ENCODE assay signal across 22 cellular contexts in genomic region chr14:40204441-40205175, GRCh38.
DNase-seq lines count a peak whose midpoint lies in the region; ATAC-seq, FAIRE-seq and TF ChIP-seq lines count a peak whose summit lies in the region.
"Had no signal": no experiment of that assay in that cellular context is flagged by ENCODE, and none has a peak within 500 bp of the region (broad histone marks: within the 10 kb centered on the region; RNA-seq: fewer than 3 reads in every experiment).

No MANE protein-coding gene starts in this region.

- H3K27ac ChIP-seq in right cardiac atrium (ENCODE audit: low read length) (no peak overlapping the region), H1 (ENCODE audit: low read depth, low read length) (no peak overlapping the region), mesendoderm (ENCODE audit: low read depth, low read length) (no peak overlapping the region), aorta (ENCODE audit: low read depth in 1 of 2, low read length in 2 of 2) (no peak overlapping the region)
- H3K27ac ChIP-seq: SJCRH30 had no signal

- no peak overlapping the region for H2AFZ ChIP-seq in H1 (ENCODE audit: low read length)

- no peak overlapping the region for H4K91ac ChIP-seq in H1 (replicated peaks; ENCODE audit: insufficient read length, low read length)

- no peak overlapping the region for H2BK12ac ChIP-seq in H1 (ENCODE audit: low read depth, low read length)

- H3K18ac ChIP-seq in H1 (ENCODE audit: extremely low read depth, low read length) (no peak overlapping the region), mesendoderm (ENCODE audit: low read length) (no peak overlapping the region)

- 79% methylated on average over 11 of the region's 11 CpGs for WGBS in right cardiac atrium
- WGBS in H1 (ENCODE audit: extremely low coverage in 1 of 2, insufficient coverage in 1 of 2, insufficient read length in 1 of 2, insufficient replicate concordance in 2 of 2, low coverage in 1 of 2, low lambda C conversion rate in 2 of 2, missing lambda C conversion rate in 1 of 2), 2 experiments, result 95% methylated on average over 11 of the region's 11 CpGs; no CpG with 5 or more reads in 1 of the 2 experiments
- WGBS in mesendoderm (ENCODE audit: extremely low coverage, insufficient coverage, low lambda C conversion rate), result no CpG with 5 or more reads among the region's 11 CpGs
- WGBS in aorta, 2 donors, result 75 to 77% methylated on average over 11 of the region's 11 CpGs

- no peak overlapping the region for H3K4ac ChIP-seq in H1 (replicated peaks; ENCODE audit: insufficient read length, low read depth, low read length)
- no peak overlapping the region for H3K4ac ChIP-seq in mesendoderm (ENCODE audit: low read depth, low read length)

- H4K20me1 ChIP-seq in H1 (replicated peaks in 1 of 2; ENCODE audit: control insufficient read depth in 1 of 2, insufficient read depth in 2 of 2, low read length in 2 of 2), result no peaks in the 10 kb centered on the region

- no peak for TF ChIP-seq POLR2A in H1 (IDR thresholded peaks at IDR 0.05; ENCODE audit: control extremely low read depth in 1 of 2, low read depth in 2 of 2, low read length in 2 of 2)

- FAIRE-seq in H1 (lab: Jason Lieb, UNC), result no peak
- FAIRE-seq: GM18507 had no signal

- no peaks in the 10 kb centered on the region for H3K36me3 Mint-ChIP-seq in activated CD4-positive, alpha-beta T cell treated with anti-CD3 and anti-CD28 coated beads for 36 hours (ENCODE audit: low read depth)
- H3K36me3 Mint-ChIP-seq: CD8-positive, alpha-beta T cell had no signal

- H3K4me1 ChIP-seq in right cardiac atrium (ENCODE audit: control insufficient read depth, insufficient read depth, low read length) (no peaks in the 10 kb centered on the region), H1 (replicated peaks in 1 of 4; ENCODE audit: control insufficient read depth in 3 of 4, insufficient read depth in 4 of 4, low read length in 3 of 4) (no peaks in the 10 kb centered on the region; a peak in 1 of 7 replicates), mesendoderm (ENCODE audit: control insufficient read depth, low read depth, low read length) (no peaks in the 10 kb centered on the region), aorta (ENCODE audit: control insufficient read depth in 1 of 2, insufficient read depth in 2 of 2, low read length in 2 of 2) (no peaks in the 10 kb centered on the region)
- H3K4me1 ChIP-seq: SJCRH30 had no signal

- no peak overlapping the region for H2BK15ac ChIP-seq in H1 (ENCODE audit: low read length)
- H2BK15ac ChIP-seq in mesendoderm (replicated peaks; ENCODE audit: low read depth), result no peak overlapping the region

- H3K27me3 Mint-ChIP-seq in activated CD4-positive, alpha-beta T cell treated with anti-CD3 and anti-CD28 coated beads for 36 hours, result no peaks in the 10 kb centered on the region

- TF ChIP-seq EP300 in H1 (IDR thresholded peaks at IDR 0.05; ENCODE audit: borderline replicate concordance in 1 of 2, low read depth in 2 of 2, low read length in 2 of 2), result no peak

- H4K8ac ChIP-seq in H1 (ENCODE audit: extremely low read depth, insufficient read depth, low read length) (peak overlapping the region; percentile 28), mesendoderm (ENCODE audit: low read depth, low read length) (no peak overlapping the region)

- no peak overlapping the region for H2BK20ac ChIP-seq in H1 (ENCODE audit: low read length)

- CTCF ChIA-PET in H1 (lab: Charles Lee; ENCODE audit: partially characterized antibody), result interaction anchor here (1.2 kb wide), 1 partner anchor 8 kb away, joined by 3 read pairs; no protein-coding TSS in a partner anchor
- CTCF ChIA-PET in activated CD4-positive, alpha-beta T cell treated with anti-CD3 and anti-CD28 coated beads for 36 hours (lab: Charles Lee), result no interaction called here

- H3K79me2 ChIP-seq in H1 (ENCODE audit: control insufficient read depth in 1 of 2, insufficient read depth in 2 of 2, low read length in 2 of 2) (no peaks in the 10 kb centered on the region), mesendoderm (ENCODE audit: control insufficient read depth, insufficient read depth, low read length) (no peaks in the 10 kb centered on the region)

- DNase-seq in right cardiac atrium (peak in 2 of 3 donors; percentile 20 to 28), left cardiac atrium (no peak), H1 (ENCODE audit: low read depth in 1 of 2, low spot score in 2 of 2) (no peak), mesendoderm (peak; percentile 5), aorta (no peak), COR-L47 (lab: John Stamatoyannopoulos, UW) (no peak)
- DNase-seq in activated CD4-positive, alpha-beta T cell treated with anti-CD3 and anti-CD28 coated beads for 36 hours, result no peak
- DNase-seq in activated naive CD4-positive, alpha-beta T cell (lab: John Stamatoyannopoulos, UW), result no peak
- DNase-seq: AML-193; C1 segment of cervical spinal cord; Calu3; CD8-positive, alpha-beta T cell; GDM1; GOT3; Kasumi-1; NCI-H1417; NCI-H187; NCI-H69; NK-92 treated with Interleukin-12 subunit alpha and Interleukin-12 subunit beta, amount 100 ng/mL, for 24 hours had no signal

- H3K14ac ChIP-seq in H1 (ENCODE audit: insufficient read length), result no peak overlapping the region

- H3K9me3 ChIP-seq in right cardiac atrium (ENCODE audit: control insufficient read depth, low read length) (no peaks in the 10 kb centered on the region), H1 (ENCODE audit: insufficient read depth in 2 of 2, low read depth in 1 of 2, low read length in 1 of 2) (peaks cover 2 to 14% of the 10 kb centered on the region in 2 experiments; a peak in 2 of 4 replicates), aorta (ENCODE audit: control insufficient read depth, low read length) (no peaks in the 10 kb centered on the region)
- H3K9me3 ChIP-seq: SJCRH30 had no signal

- H3K23ac ChIP-seq in H1 (ENCODE audit: insufficient read length) (no peak overlapping the region), mesendoderm (ENCODE audit: low read length) (no peak overlapping the region)

- TF ChIP-seq RAD21 in H1 (IDR thresholded peaks at IDR 0.05 in 1 of 2, conservative IDR thresholded peaks at IDR 0.05 in 1 of 2; ENCODE audit: low read depth in 2 of 2, low read length in 2 of 2), result no peak

- H3K56ac ChIP-seq in H1 (replicated peaks; ENCODE audit: insufficient read length, low read depth, low read length) (no peak overlapping the region), mesendoderm (ENCODE audit: low read length) (no peak overlapping the region)

- no peaks in the 10 kb centered on the region for H3K4me1 Mint-ChIP-seq in activated CD4-positive, alpha-beta T cell treated with anti-CD3 and anti-CD28 coated beads for 36 hours

- intact Hi-C loops in right cardiac atrium (cut with DNase I) (no loop called here), left cardiac atrium (cut with DNase I) (no loop called here), aorta (cut with DNase I) (no loop called here)
- intact Hi-C loops in activated CD4-positive, alpha-beta T cell treated with anti-CD3 and anti-CD28 coated beads for 36 hours (cut with DNase I, micrococcal nuclease), result no loop called here

- H2BK120ac ChIP-seq in H1 (replicated peaks; ENCODE audit: low read depth, low read length) (no peak overlapping the region), mesendoderm (ENCODE audit: low read depth, low read length) (no peak overlapping the region)

- ATAC-seq in right cardiac atrium (peak in 1 of 2 donors; percentile 22), left cardiac atrium (no peak), aorta (ENCODE audit: low FRiP score) (peak; percentile 29)
- ATAC-seq in activated CD4-positive, alpha-beta T cell treated with anti-CD3 and anti-CD28 coated beads for 36 hours, result no peak
- ATAC-seq: CD8-positive, alpha-beta T cell; Panc1 had no signal

- H3K27ac Mint-ChIP-seq in activated CD4-positive, alpha-beta T cell treated with anti-CD3 and anti-CD28 coated beads for 36 hours, result no peak overlapping the region
- H3K27ac Mint-ChIP-seq: CD8-positive, alpha-beta T cell had no signal

- TF ChIP-seq CTCF in H1 (IDR thresholded peaks at IDR 0.05; ENCODE audit: control extremely low read depth in 1 of 3, insufficient read depth in 1 of 3, low read depth in 1 of 3, low read length in 3 of 3), result no peak

- H3K4me3 ChIP-seq in right cardiac atrium (ENCODE audit: low read length) (no peak overlapping the region), H1 (ENCODE audit: extremely low read depth in 1 of 4, insufficient read depth in 2 of 4, low read depth in 3 of 4, low read length in 4 of 4) (no peak overlapping the region), mesendoderm (ENCODE audit: low read length) (no peak overlapping the region), aorta (ENCODE audit: low read length in 2 of 2) (no peak overlapping the region)
- H3K4me3 ChIP-seq: SJCRH30 had no signal

- H3K79me1 ChIP-seq in H1 (ENCODE audit: low read depth, low read length), result no peaks in the 10 kb centered on the region
- H3K79me1 ChIP-seq in mesendoderm (ENCODE audit: low read length), result no peaks in the 10 kb centered on the region

- H4K5ac ChIP-seq in H1 (ENCODE audit: insufficient read length, low read depth, low read length) (no peak overlapping the region), mesendoderm (ENCODE audit: low read length) (no peak overlapping the region)

- peaks cover 7% of the 10 kb centered on the region for H3K9me3 Mint-ChIP-seq in activated CD4-positive, alpha-beta T cell treated with anti-CD3 and anti-CD28 coated beads for 36 hours (ENCODE audit: low read depth)

- H3K27me3 ChIP-seq in right cardiac atrium (ENCODE audit: control insufficient read depth, insufficient read depth), result no peaks in the 10 kb centered on the region
- H3K27me3 ChIP-seq in H1 (replicated peaks in 1 of 4; ENCODE audit: control insufficient read depth in 3 of 4, extremely low read depth in 1 of 4, insufficient read depth in 3 of 4, low read length in 3 of 4), result no peaks in the 10 kb centered on the region
- H3K27me3 ChIP-seq in mesendoderm (ENCODE audit: insufficient read depth, low read length, poor library complexity), result no peaks in the 10 kb centered on the region
- no peaks in the 10 kb centered on the region for H3K27me3 ChIP-seq in aorta (ENCODE audit: control insufficient read depth in 1 of 2, insufficient read depth in 2 of 2, low read length in 1 of 2)
- H3K27me3 ChIP-seq: SJCRH30 had no signal

- H2AK5ac ChIP-seq in H1 (ENCODE audit: low read depth, low read length), result no peak overlapping the region
- H2AK5ac ChIP-seq in mesendoderm (ENCODE audit: low read length), result no peak overlapping the region

- H3K4me2 ChIP-seq in H1 (ENCODE audit: insufficient read depth in 1 of 2, low read depth in 2 of 2, low read length in 2 of 2) (no peak overlapping the region), mesendoderm (ENCODE audit: low read length) (no peak overlapping the region)

- no peaks in the 10 kb centered on the region for H3K23me2 ChIP-seq in H1 (ENCODE audit: low read depth, low read length)

- H3K9ac ChIP-seq in H1 (replicated peaks in 1 of 4; ENCODE audit: extremely low read depth in 1 of 4, low read depth in 3 of 4, low read length in 3 of 4) (no peak overlapping the region), mesendoderm (ENCODE audit: low read length) (no peak overlapping the region)

- H2BK5ac ChIP-seq in H1 (ENCODE audit: low read depth, low read length) (no peak overlapping the region), mesendoderm (ENCODE audit: low read length) (no peak overlapping the region)

- no peak overlapping the region for H3K4me3 Mint-ChIP-seq in activated CD4-positive, alpha-beta T cell treated with anti-CD3 and anti-CD28 coated beads for 36 hours
- H3K4me3 Mint-ChIP-seq: CD8-positive, alpha-beta T cell had no signal

- H3K36me3 ChIP-seq in H1 (ENCODE audit: control insufficient read depth in 2 of 4, insufficient read depth in 4 of 4, low read length in 3 of 4) (no peaks in the 10 kb centered on the region), mesendoderm (ENCODE audit: control insufficient read depth, insufficient read depth, low read length) (no peaks in the 10 kb centered on the region), aorta (ENCODE audit: control insufficient read depth in 1 of 2, insufficient read depth in 2 of 2, low read length in 1 of 2) (no peaks in the 10 kb centered on the region)
- H3K36me3 ChIP-seq: SJCRH30 had no signal

- POLR2A ChIA-PET in H1 (lab: Charles Lee; ENCODE audit: partially characterized antibody), result no interaction called here
- POLR2A ChIA-PET in activated CD4-positive, alpha-beta T cell treated with anti-CD3 and anti-CD28 coated beads for 36 hours (lab: Charles Lee), result no interaction called here

Comparison
In these comparisons a context has a peak if more than half of its experiments do, and no peak if none do; other contexts are left out.
1. DNase-seq: peak in right cardiac atrium (2 of 3) and mesendoderm (single experiment); none in left cardiac atrium (single experiment), H1 (0 of 2), aorta (0 of 2), activated CD4-positive, alpha-beta T cell treated with anti-CD3 and anti-CD28 coated beads for 36 hours (single experiment), COR-L47 (single experiment) and activated naive CD4-positive, alpha-beta T cell (0 of 4).